Comparison of ENCODE assay signal across 1 cellular context in genomic region chr7:152574892-152575511, GRCh38.
TF ChIP-seq lines count a peak whose summit lies in the region.

No MANE protein-coding gene starts in this region.

TF ChIP-seq in GM12878, 131 proteins besides CTCF, POLR2A, EP300 and RAD21 (continued from another document):
- TF ChIP-seq E2F8 (IDR thresholded peaks at IDR 0.05; ENCODE audit: low read depth, partially characterized antibody): no peak
- TF ChIP-seq DPF2 (IDR thresholded peaks at IDR 0.05): peak; percentile 93
- TF ChIP-seq FOXK2 (IDR thresholded peaks at IDR 0.05): no peak
- TF ChIP-seq ZNF687 (IDR thresholded peaks at IDR 0.05): no peak; the same call in 1 of the 2 replicates
- no peak for TF ChIP-seq SREBF1 (IDR thresholded peaks at IDR 0.05; ENCODE audit: low read length)
- no peak for TF ChIP-seq SMAD1 (IDR thresholded peaks at IDR 0.05; ENCODE audit: low read depth, partially characterized antibody)
- peak; percentile 87 for TF ChIP-seq TCF12 (IDR thresholded peaks at IDR 0.05; ENCODE audit: low read depth, low read length)
- TF ChIP-seq REST (IDR thresholded peaks at IDR 0.05; ENCODE audit: low read depth, low read length): no peak
- no peak for TF ChIP-seq E4F1 (IDR thresholded peaks at IDR 0.05; ENCODE audit: borderline replicate concordance, partially characterized antibody)
- no peak for TF ChIP-seq HDAC2 (IDR thresholded peaks at IDR 0.05)
- no peak for TF ChIP-seq ETV6 (conservative IDR thresholded peaks at IDR 0.05 in 1 of 2, IDR thresholded peaks at IDR 0.05 in 1 of 2; ENCODE audit: borderline replicate concordance in 1 of 2, low read depth in 1 of 2)
- no peak for TF ChIP-seq ZBTB4 (CRISPR knock-in tag; IDR thresholded peaks at IDR 0.05)
- peak; percentile 26; the same call in 1 of the 3 replicates for TF ChIP-seq POU2F2 (IDR thresholded peaks at IDR 0.05; ENCODE audit: borderline replicate concordance, low read depth, low read length)
- no peak for TF ChIP-seq ZNF217 (IDR thresholded peaks at IDR 0.05)
- TF ChIP-seq SUPT20H (IDR thresholded peaks at IDR 0.05; ENCODE audit: borderline replicate concordance, control insufficient read depth, low read depth, low read length): no peak
- no peak for TF ChIP-seq SMC3 (IDR thresholded peaks at IDR 0.05; ENCODE audit: borderline replicate concordance, low read length)
- no peak for TF ChIP-seq ZNF207 (IDR thresholded peaks at IDR 0.05; ENCODE audit: borderline replicate concordance)
- peak; percentile 84 for TF ChIP-seq MTA2 (IDR thresholded peaks at IDR 0.05; ENCODE audit: low read depth)
- TF ChIP-seq JUNB (IDR thresholded peaks at IDR 0.05): no peak
- peak; percentile 30 for TF ChIP-seq SP1 (IDR thresholded peaks at IDR 0.05; ENCODE audit: low read depth, low read length)
- TF ChIP-seq FOXM1 (IDR thresholded peaks at IDR 0.05; ENCODE audit: low read depth, low read length): peak; percentile 58; the same call in 1 of the 2 replicates
- TF ChIP-seq BCLAF1 (IDR thresholded peaks at IDR 0.05): no peak
- no peak; the same call in 1 of the 2 replicates for TF ChIP-seq SMARCA5 (IDR thresholded peaks at IDR 0.05)
- TF ChIP-seq TBL1XR1 (IDR thresholded peaks at IDR 0.05; ENCODE audit: low read depth, low read length): no peak
- no peak for TF ChIP-seq BRCA1 (IDR thresholded peaks at IDR 0.05; ENCODE audit: low read depth, low read length)
- peak; percentile 91 for TF ChIP-seq IKZF1 (conservative IDR thresholded peaks at IDR 0.05)
